Comparison of ENCODE assay signal across 14 cellular contexts in the genomic region with DNA sequence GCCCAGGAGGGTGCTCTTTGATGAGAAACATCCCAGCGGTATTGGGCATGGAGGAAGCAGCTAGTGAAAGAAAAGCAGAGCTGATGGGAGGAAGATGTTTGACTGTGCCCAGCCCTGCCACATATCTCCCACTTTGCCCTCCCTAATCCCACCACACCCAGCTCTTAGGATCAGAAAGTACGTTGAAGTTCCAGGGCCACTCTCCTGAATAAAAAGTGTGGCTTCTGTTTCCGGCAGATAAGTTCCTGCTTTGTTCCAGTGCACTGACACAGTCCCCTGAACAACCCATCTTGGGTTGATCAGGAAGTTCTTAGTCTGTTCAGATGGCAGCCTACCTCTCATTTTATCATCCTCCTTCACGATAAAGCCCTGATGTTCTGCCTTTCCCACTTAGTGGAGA. TPM values are rescaled to one million over a fixed set of nuclear protein-coding genes. Genes with fewer than 3 reads are reported as not detected.
DNase-seq lines count a peak whose midpoint lies in the region; ATAC-seq, FAIRE-seq and TF ChIP-seq lines count a peak whose summit lies in the region.
"Had no signal": no experiment of that assay in that cellular context is flagged by ENCODE, and none has a peak within 500 bp of the region (broad histone marks: within the 10 kb centered on the region; RNA-seq: fewer than 3 reads in every experiment).

No MANE protein-coding gene starts in this region.

- H3K36me3 Mint-ChIP-seq in Calu3 (ENCODE audit: insufficient read depth, unreplicated experiment) = peaks cover 59% of the 10 kb centered on the region

- DNase-seq in HepG2 (ENCODE audit: low spot score) = no peak
- no peak for DNase-seq in breast epithelium (ENCODE audit: low spot score in 2 of 2)
- DNase-seq in mucosa of descending colon = no peak
- peak in 1 of 2 donors; percentile 17 for DNase-seq in aorta
- DNase-seq in Calu3 = no peak
- no peak for DNase-seq in SW480 (ENCODE audit: low spot score)
- DNase-seq: EL, NCI-H1105 treated with DMSO at 0.1 percent for 48 hours, NCI-H446 treated with DMSO at 0.1 percent for 48 hours, pancreas had no signal

- H3K4me1 Mint-ChIP-seq in Calu3 (ENCODE audit: low read depth, unreplicated experiment) = peaks cover 82% of the 10 kb centered on the region

- POLR2A ChIA-PET in HepG2 (lab: Yijun Ruan, JAX) = interaction anchor here (2.3 to 3.7 kb wide), 2 partner anchors 7 to 16 kb away, joined by 7 to 17 read pairs; a partner anchor contains a TSS

- TF ChIP-seq RAD21 in liver (IDR thresholded peaks at IDR 0.05) (no peak), HepG2 (CRISPR knock-in tag; IDR thresholded peaks at IDR 0.05) (no peak)

- H3K27me3 Mint-ChIP-seq in Calu3 (ENCODE audit: unreplicated experiment) = no peaks in the 10 kb centered on the region

- intact Hi-C loops in HepG2 (cut with micrococcal nuclease; ENCODE audit: unreplicated experiment) (no loop called here), breast epithelium (cut with DNase I; ENCODE audit: low total_unique reads) (no loop called here), mucosa of descending colon (cut with DNase I, micrococcal nuclease) (no loop called here), aorta (cut with DNase I) (no loop called here), Calu3 (cut with micrococcal nuclease; ENCODE audit: unreplicated experiment) (no loop called here)

- H3K4me3 Mint-ChIP-seq in Calu3 (ENCODE audit: low read depth, unreplicated experiment) = no peak overlapping the region
- H3K4me3 Mint-ChIP-seq: endodermal cell had no signal

- ATAC-seq in HepG2 (no peak), mucosa of descending colon (peak; percentile 36), aorta (ENCODE audit: low FRiP score) (no peak), GM21529 (IDR thresholded peaks at IDR 0.05; ENCODE audit: unreplicated experiment) (no peak)
- ATAC-seq: HCT116, pancreas had no signal

- H2AFZ ChIP-seq in HepG2 (ENCODE audit: low read length) = no peak overlapping the region

- no peak for TF ChIP-seq EP300 in HepG2 (IDR thresholded peaks at IDR 0.05; ENCODE audit: low read depth in 2 of 2, low read length in 2 of 2)
- no peak for TF ChIP-seq EP300 in HepG2 (CRISPR knock-in tag; IDR thresholded peaks at IDR 0.05; ENCODE audit: borderline replicate concordance)

- BruUV-seq in HepG2 (replicated peaks; lab: Mats Ljungman, UMichigan) (no TSS peak), Calu3 (replicated peaks; lab: Mats Ljungman, UMichigan) (no TSS peak)

- no peak overlapping the region for H3K4me2 ChIP-seq in HepG2 (ENCODE audit: low read depth, low read length)

- in situ Hi-C loops in HepG2 (cut with HindIII; ENCODE audit: extremely low pct_ligation_motif_present, low pct_unique_long_range_greater_than_20kb) = no loop called here

- peaks cover 12 to 57% (median 36%) of the 10 kb centered on the region in 4 donors for H3K4me1 ChIP-seq in liver (ENCODE audit: control insufficient read depth in 4 of 4, insufficient read depth in 4 of 4, low read length in 3 of 4)
- H3K4me1 ChIP-seq in HepG2 (ENCODE audit: insufficient read depth, low read length) = peaks cover 53% of the 10 kb centered on the region
- peaks cover 7 to 22% of the 10 kb centered on the region in 2 donors for H3K4me1 ChIP-seq in breast epithelium
- H3K4me1 ChIP-seq in mucosa of descending colon (ENCODE audit: low read depth) = peaks cover 59% of the 10 kb centered on the region
- peaks cover 5 to 14% of the 10 kb centered on the region in 2 donors for H3K4me1 ChIP-seq in aorta (ENCODE audit: control insufficient read depth in 1 of 2, insufficient read depth in 2 of 2, low read length in 2 of 2)

- H3K9ac ChIP-seq in liver (ENCODE audit: low read depth in 1 of 2, low read length in 2 of 2) (no peak overlapping the region), HepG2 (ENCODE audit: insufficient read depth, low read depth, low read length) (no peak overlapping the region)

- CTCF ChIA-PET in HepG2 (lab: Yijun Ruan, JAX; ENCODE audit: low intra/inter-chr PET ratio, low total read pairs) = no interaction called here
- CTCF ChIA-PET in Calu3 (lab: Charles Lee) = no interaction called here

- H3K9me3 ChIP-seq in liver (ENCODE audit: control insufficient read depth in 4 of 4, low read length in 3 of 4) (no peaks in the 10 kb centered on the region), HepG2 (ENCODE audit: low read length) (no peaks in the 10 kb centered on the region), breast epithelium (no peaks in the 10 kb centered on the region), mucosa of descending colon (no peaks in the 10 kb centered on the region), aorta (ENCODE audit: control insufficient read depth, low read length) (no peaks in the 10 kb centered on the region)
- H3K9me3 ChIP-seq: pancreas had no signal

- no peak for FAIRE-seq in HepG2 (lab: Jason Lieb, UNC)
- FAIRE-seq: pancreas had no signal

- H3K9me3 Mint-ChIP-seq in Calu3 (ENCODE audit: low read depth, unreplicated experiment) = no peaks in the 10 kb centered on the region
- H3K9me3 Mint-ChIP-seq: endodermal cell had no signal

- H3K27ac ChIP-seq in liver (ENCODE audit: low read depth in 1 of 2, low read length in 2 of 2) = no peak overlapping the region
- H3K27ac ChIP-seq in HepG2 (ENCODE audit: extremely low read length, insufficient read depth, low read length) = no peak overlapping the region
- peak overlapping the region; percentile 93 to 94 for H3K27ac ChIP-seq in breast epithelium
- peak overlapping the region; percentile 25 to 85 for H3K27ac ChIP-seq in aorta (ENCODE audit: low read depth in 1 of 2, low read length in 2 of 2)

- TF ChIP-seq POLR2A in HepG2 (IDR thresholded peaks at IDR 0.05; ENCODE audit: insufficient read depth in 1 of 2, low read depth in 2 of 2, low read length in 2 of 2) (no peak), breast epithelium (IDR thresholded peaks at IDR 0.05) (no peak)

- H4K20me1 ChIP-seq in HepG2 (ENCODE audit: insufficient read depth, low read length) = no peaks in the 10 kb centered on the region

- no peak for TF ChIP-seq CTCF in liver (IDR thresholded peaks at IDR 0.05; ENCODE audit: low read depth, low read length, missing input control)
- no peak for TF ChIP-seq CTCF in HepG2 (CRISPR knock-in tag; IDR thresholded peaks at IDR 0.05)
- no peak for TF ChIP-seq CTCF in breast epithelium (IDR thresholded peaks at IDR 0.05)
- TF ChIP-seq CTCF in mucosa of descending colon (IDR thresholded peaks at IDR 0.05) = no peak
- TF ChIP-seq CTCF in Calu3 (IDR thresholded peaks at IDR 0.05; ENCODE audit: unreplicated experiment) = no peak

- peaks cover 2 to 8% (median 3%) of the 10 kb centered on the region in 4 donors for H3K36me3 ChIP-seq in liver (ENCODE audit: control insufficient read depth in 4 of 4, insufficient read depth in 3 of 4, low read depth in 1 of 4, low read length in 3 of 4)
- peaks cover 2 to 5% of the 10 kb centered on the region in 2 experiments; a peak in 4 of 5 replicates for H3K36me3 ChIP-seq in HepG2 (replicated peaks in 1 of 2; ENCODE audit: control insufficient read depth in 1 of 2, insufficient read depth in 2 of 2, low read length in 2 of 2)
- H3K36me3 ChIP-seq in breast epithelium = no peaks in the 10 kb centered on the region
- H3K36me3 ChIP-seq in mucosa of descending colon (ENCODE audit: low read depth) = no peaks in the 10 kb centered on the region
- no peaks in the 10 kb centered on the region for H3K36me3 ChIP-seq in aorta (ENCODE audit: control insufficient read depth in 1 of 2, insufficient read depth in 2 of 2, low read length in 1 of 2)

- no peak overlapping the region for H3K4me3 ChIP-seq in liver (ENCODE audit: low read depth in 1 of 3, low read length in 3 of 3)
- H3K4me3 ChIP-seq in HepG2 (replicated peaks in 1 of 3; ENCODE audit: insufficient read depth in 1 of 3, low read depth in 2 of 3, low read length in 3 of 3) = no peak overlapping the region
- H3K4me3 ChIP-seq in breast epithelium = no peak overlapping the region
- H3K4me3 ChIP-seq in mucosa of descending colon = no peak overlapping the region
- no peak overlapping the region for H3K4me3 ChIP-seq in aorta (ENCODE audit: low read length in 2 of 2)
- H3K4me3 ChIP-seq: pancreas had no signal

- H3K27me3 ChIP-seq in liver (ENCODE audit: control insufficient read depth in 4 of 4, insufficient read depth in 4 of 4, low read length in 3 of 4) (no peaks in the 10 kb centered on the region), HepG2 (ENCODE audit: control insufficient read depth in 1 of 2, insufficient read depth in 2 of 2, low read length in 2 of 2) (no peaks in the 10 kb centered on the region), breast epithelium (no peaks in the 10 kb centered on the region), aorta (ENCODE audit: control insufficient read depth in 1 of 2, insufficient read depth in 2 of 2, low read length in 1 of 2) (no peaks in the 10 kb centered on the region)
- H3K27me3 ChIP-seq: pancreas had no signal

- no peak overlapping the region for H3K27ac Mint-ChIP-seq in Calu3 (ENCODE audit: unreplicated experiment)
- H3K27ac Mint-ChIP-seq: endodermal cell had no signal

- H3K79me2 ChIP-seq in HepG2 (ENCODE audit: insufficient read depth, low read length) = no peaks in the 10 kb centered on the region

- WGBS in liver = 73% methylated on average over 4 of the region's 4 CpGs
- WGBS in HepG2 (ENCODE audit: low lambda C conversion rate) = 100% methylated on average over 4 of the region's 4 CpGs
- 68% methylated on average over 4 of the region's 4 CpGs for WGBS in aorta, 2 donors

RNA-seq across cellular contexts. Expression of a gene that starts 16.5 kb away (rescaled TPM):
- total RNA-seq in liver = 10 to 100 TPM; 11.1 to 19.2 TPM
- 10 to 100 TPM in 1 of 2 donors, 1 to 10 TPM in 1; 8.6 to 16.4 TPM for polyA plus RNA-seq in liver
- total RNA-seq in HepG2 (2016; rRNA removed; fragmentation: Illumina TruSeq; extraction: Trizol) = 3.8 and 8.0 TPM in 2 replicates
- total RNA-seq in HepG2 (2016; cell fraction: cytosol; rRNA removed; fragmentation: Illumina TruSeq; extraction: Trizol; ENCODE audit: low read depth) = 4.4 and 4.6 TPM in 2 replicates
- 3.0 and 10.0 TPM in 2 replicates for total RNA-seq in HepG2 (2016; cell fraction: insoluble cytoplasmic fraction; rRNA removed; fragmentation: Illumina TruSeq; extraction: Trizol)
- 4.2 and 4.5 TPM in 2 replicates for total RNA-seq in HepG2 (2016; cell fraction: membrane; rRNA removed; fragmentation: Illumina TruSeq; extraction: Trizol)
- total RNA-seq in HepG2 (2016; cell fraction: nucleus; rRNA removed; fragmentation: Illumina TruSeq; extraction: Trizol) = 12.3 and 15.7 TPM in 2 replicates
- 26.8 and 33.5 TPM in 2 replicates for polyA plus RNA-seq in HepG2 (2011; rRNA removed)
- 10.3 and 10.4 TPM in 2 replicates for polyA plus RNA-seq in HepG2 (2011; cell fraction: cytosol; rRNA removed)
- polyA plus RNA-seq in HepG2 (2011; cell fraction: nucleus; rRNA removed) = 183 and 201 TPM in 2 replicates
- polyA plus RNA-seq in HepG2 (2012) = 18.0 and 21.8 TPM in 2 replicates
- 0.84 and 1.4 TPM in 2 replicates for polyA plus RNA-seq in HepG2 (2016; cell fraction: cytosol; fragmentation: Illumina TruSeq; extraction: Trizol; ENCODE audit: low read depth)
- 3.5 and 4.1 TPM in 2 replicates for polyA plus RNA-seq in HepG2 (2016; cell fraction: insoluble cytoplasmic fraction; fragmentation: Illumina TruSeq; extraction: Trizol; ENCODE audit: low read depth)
- polyA plus RNA-seq in HepG2 (2016; cell fraction: membrane; fragmentation: Illumina TruSeq; extraction: Trizol; ENCODE audit: low read depth) = 2.5 and 2.8 TPM in 2 replicates
- 42.1 and 42.8 TPM in 2 replicates for polyA plus RNA-seq in HepG2 (2016; cell fraction: nucleus; fragmentation: Illumina TruSeq; extraction: Trizol; ENCODE audit: insufficient read depth, low read depth)
- 40.0 and 48.9 TPM in 2 replicates for polyA minus RNA-seq in HepG2 (2011; rRNA and poly(A)+ RNA removed; ENCODE audit: low replicate concordance)
- 7.3 and 9.8 TPM in 2 replicates for polyA minus RNA-seq in HepG2 (2011; cell fraction: cytosol; rRNA and poly(A)+ RNA removed)
- 45.8 and 47.1 TPM in 2 replicates for polyA minus RNA-seq in HepG2 (2011; cell fraction: nucleus; rRNA and poly(A)+ RNA removed)
- 10 to 100 TPM; 46.9 to 71.7 (median 59.5) TPM for total RNA-seq in breast epithelium
- 100 to 1,000 TPM in 1 of 3 donors, 10 to 100 TPM in 2; 89.9 to 133 (median 91.3) TPM for total RNA-seq in mucosa of descending colon
- 100 to 1,000 TPM in 1 of 2 donors, 10 to 100 TPM in 1; 65.9 to 128 TPM for total RNA-seq in aorta
- 100 to 1,000 TPM in 1 of 2 donors, 10 to 100 TPM in 1; 21.4 to 108 TPM for polyA plus RNA-seq in aorta
- 83.0 and 91.1 TPM in 2 replicates for total RNA-seq in Calu3 (2022)

RNA-seq across cellular contexts. Expression of a gene that starts 52.2 kb away (rescaled TPM):
- 10 to 100 TPM; 10.6 to 13.8 TPM for total RNA-seq in liver
- 10 to 100 TPM; 16.0 to 18.1 TPM for polyA plus RNA-seq in liver
- total RNA-seq in HepG2 (2016; rRNA removed; fragmentation: Illumina TruSeq; extraction: Trizol) = 28.1 and 28.9 TPM in 2 replicates
- total RNA-seq in HepG2 (2016; cell fraction: cytosol; rRNA removed; fragmentation: Illumina TruSeq; extraction: Trizol; ENCODE audit: low read depth) = 34.7 and 44.4 TPM in 2 replicates
- total RNA-seq in HepG2 (2016; cell fraction: insoluble cytoplasmic fraction; rRNA removed; fragmentation: Illumina TruSeq; extraction: Trizol) = 25.7 and 31.1 TPM in 2 replicates
- total RNA-seq in HepG2 (2016; cell fraction: membrane; rRNA removed; fragmentation: Illumina TruSeq; extraction: Trizol) = 58.4 and 67.9 TPM in 2 replicates
- 16.2 and 17.8 TPM in 2 replicates for total RNA-seq in HepG2 (2016; cell fraction: nucleus; rRNA removed; fragmentation: Illumina TruSeq; extraction: Trizol)
- polyA plus RNA-seq in HepG2 (2011; rRNA removed) = 12.4 and 14.3 TPM in 2 replicates
- 13.8 and 16.3 TPM in 2 replicates for polyA plus RNA-seq in HepG2 (2011; cell fraction: cytosol; rRNA removed)
- 8.9 and 10.1 TPM in 2 replicates for polyA plus RNA-seq in HepG2 (2011; cell fraction: nucleus; rRNA removed)
- polyA plus RNA-seq in HepG2 (2012) = 8.6 and 10.6 TPM in 2 replicates
- 48.9 and 64.2 TPM in 2 replicates for polyA plus RNA-seq in HepG2 (2016; cell fraction: cytosol; fragmentation: Illumina TruSeq; extraction: Trizol; ENCODE audit: low read depth)
- polyA plus RNA-seq in HepG2 (2016; cell fraction: insoluble cytoplasmic fraction; fragmentation: Illumina TruSeq; extraction: Trizol; ENCODE audit: low read depth) = 35.7 and 37.7 TPM in 2 replicates
- 64.3 and 73.8 TPM in 2 replicates for polyA plus RNA-seq in HepG2 (2016; cell fraction: membrane; fragmentation: Illumina TruSeq; extraction: Trizol; ENCODE audit: low read depth)
- polyA plus RNA-seq in HepG2 (2016; cell fraction: nucleus; fragmentation: Illumina TruSeq; extraction: Trizol; ENCODE audit: insufficient read depth, low read depth) = 21.0 and 24.3 TPM in 2 replicates
- 12.2 and 25.5 TPM in 2 replicates for polyA minus RNA-seq in HepG2 (2011; rRNA and poly(A)+ RNA removed; ENCODE audit: low replicate concordance)
- polyA minus RNA-seq in HepG2 (2011; cell fraction: cytosol; rRNA and poly(A)+ RNA removed) = 6.2 and 7.6 TPM in 2 replicates
- polyA minus RNA-seq in HepG2 (2011; cell fraction: nucleus; rRNA and poly(A)+ RNA removed) = 11.1 and 14.5 TPM in 2 replicates
- total RNA-seq in breast epithelium = 10 to 100 TPM in 2 of 3 donors, 1 to 10 TPM in 1; 9.4 to 22.4 (median 15.4) TPM
- total RNA-seq in mucosa of descending colon = 10 to 100 TPM; 13.0 to 17.0 (median 14.9) TPM
- total RNA-seq in aorta = 10 to 100 TPM in 1 of 2 donors, 1 to 10 TPM in 1; 6.1 to 10.0 TPM
- polyA plus RNA-seq in aorta = 10 to 100 TPM; 10.8 to 11.5 TPM
- 27.4 and 28.4 TPM in 2 replicates for total RNA-seq in Calu3 (2022)

RNA-seq across cellular contexts. Expression of a gene that starts 52.5 kb away (rescaled TPM):
- total RNA-seq in liver (10 to 100 TPM; 20.2 to 20.5 TPM), HepG2 (2016; rRNA removed; fragmentation: Illumina TruSeq; extraction: Trizol) (45.1 and 59.7 TPM in 2 replicates), breast epithelium (10 to 100 TPM; 51.5 to 62.1 (median 60.3) TPM), mucosa of descending colon (10 to 100 TPM; 46.4 to 60.6 (median 53.2) TPM), aorta (10 to 100 TPM; 47.2 to 48.6 TPM), Calu3 (2022) (104 and 112 TPM in 2 replicates)
- polyA plus RNA-seq in liver (10 to 100 TPM; 22.8 to 28.4 TPM), HepG2 (2011; rRNA removed) (51.3 and 61.1 TPM in 2 replicates), aorta (10 to 100 TPM; 12.6 to 70.8 TPM)
- 5.0 and 6.8 TPM in 2 replicates for total RNA-seq in HepG2 (2016; cell fraction: cytosol; rRNA removed; fragmentation: Illumina TruSeq; extraction: Trizol; ENCODE audit: low read depth)
- total RNA-seq in HepG2 (2016; cell fraction: insoluble cytoplasmic fraction; rRNA removed; fragmentation: Illumina TruSeq; extraction: Trizol) = 44.2 and 60.5 TPM in 2 replicates
- total RNA-seq in HepG2 (2016; cell fraction: membrane; rRNA removed; fragmentation: Illumina TruSeq; extraction: Trizol) = 15.7 and 17.4 TPM in 2 replicates
- 30.5 and 38.6 TPM in 2 replicates for total RNA-seq in HepG2 (2016; cell fraction: nucleus; rRNA removed; fragmentation: Illumina TruSeq; extraction: Trizol)
- polyA plus RNA-seq in HepG2 (2011; cell fraction: cytosol; rRNA removed) = 33.9 and 54.0 TPM in 2 replicates
- polyA plus RNA-seq in HepG2 (2011; cell fraction: nucleus; rRNA removed) = 56.0 and 66.1 TPM in 2 replicates
- 29.2 and 33.1 TPM in 2 replicates for polyA plus RNA-seq in HepG2 (2012)
- 4.2 and 4.5 TPM in 2 replicates for polyA plus RNA-seq in HepG2 (2016; cell fraction: cytosol; fragmentation: Illumina TruSeq; extraction: Trizol; ENCODE audit: low read depth)
- 61.6 and 69.4 TPM in 2 replicates for polyA plus RNA-seq in HepG2 (2016; cell fraction: insoluble cytoplasmic fraction; fragmentation: Illumina TruSeq; extraction: Trizol; ENCODE audit: low read depth)
- polyA plus RNA-seq in HepG2 (2016; cell fraction: membrane; fragmentation: Illumina TruSeq; extraction: Trizol; ENCODE audit: low read depth) = 8.9 and 13.8 TPM in 2 replicates
- polyA plus RNA-seq in HepG2 (2016; cell fraction: nucleus; fragmentation: Illumina TruSeq; extraction: Trizol; ENCODE audit: insufficient read depth, low read depth) = 93.7 and 96.2 TPM in 2 replicates
- 67.7 and 93.0 TPM in 2 replicates for polyA minus RNA-seq in HepG2 (2011; rRNA and poly(A)+ RNA removed; ENCODE audit: low replicate concordance)
- 23.5 and 27.4 TPM in 2 replicates for polyA minus RNA-seq in HepG2 (2011; cell fraction: cytosol; rRNA and poly(A)+ RNA removed)
- polyA minus RNA-seq in HepG2 (2011; cell fraction: nucleus; rRNA and poly(A)+ RNA removed) = 26.4 and 35.3 TPM in 2 replicates

Comparison
In these comparisons a context has a peak if more than half of its experiments do, and no peak if none do; other contexts are left out.
1. H3K27ac ChIP-seq: peak in breast epithelium (2 of 2) and aorta (2 of 2); none in liver (0 of 2) and HepG2 (single experiment).